Comparison of ENCODE assay signal across 31 cellular contexts in the genomic region with DNA sequence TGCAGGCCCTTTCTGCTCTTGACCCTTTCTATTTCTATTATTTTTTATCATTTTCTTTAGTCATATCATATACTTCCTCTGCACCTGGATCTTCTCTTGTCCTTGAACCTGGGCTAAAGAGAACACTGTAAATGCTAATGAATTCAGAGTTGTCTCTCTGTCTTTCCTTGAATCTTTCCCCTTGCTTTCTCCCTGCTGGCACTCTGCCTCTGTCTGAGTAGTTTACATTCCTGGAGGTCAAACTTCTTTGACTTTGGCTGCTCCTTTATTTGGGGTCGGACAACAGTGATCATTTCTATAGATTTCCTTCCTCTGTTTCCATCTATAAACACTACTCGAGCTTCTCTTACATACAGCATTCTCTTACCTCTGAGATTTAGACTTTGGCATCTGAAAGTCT. TPM values are rescaled to one million over a fixed set of nuclear protein-coding genes. Genes with fewer than 3 reads are reported as not detected.
"Had no signal": no experiment of that assay in that cellular context is flagged by ENCODE, and none has a peak within 500 bp of the region (broad histone marks: within the 10 kb centered on the region; RNA-seq: fewer than 3 reads in every experiment).

No MANE protein-coding gene starts in this region.

- H3K36me3 ChIP-seq: SJSA1 had no signal

- H3K27ac ChIP-seq: body of pancreas, SJSA1 had no signal

- H3K4me1 ChIP-seq: body of pancreas, SJSA1 had no signal

- H3K36me3 Mint-ChIP-seq: activated naive CD4-positive, alpha-beta T cell treated with anti-CD3 and anti-CD28 coated beads, Interleukin-2, amount 50 U/mL, for 24 hours had no signal

- DNase-seq: activated CD4-positive, alpha-beta T cell treated with anti-CD3 and anti-CD28 coated beads for 48 hours; activated CD4-positive, alpha-beta T cell treated with anti-CD3 and anti-CD28 coated beads, Interleukin-2, amount 50 U/mL, for 4 hours; activated CD4-positive, CD25-positive, alpha-beta regulatory T cell treated with anti-CD3 and anti-CD28 coated beads, Interleukin-2, amount 50 U/mL, for 72 hours; activated CD8-positive, alpha-beta memory T cell treated with anti-CD3 and anti-CD28 coated beads, Interleukin-2, amount 50 U/mL, for 48 hours; activated CD8-positive, alpha-beta T cell treated with anti-CD3 and anti-CD28 coated beads, Interleukin-2, amount 10 ng/mL, durations not matched to agents 7 days and 5 days; activated effector memory CD4-positive, alpha-beta T cell treated with Interleukin-2 at 50 U/mL for 16 hours; activated naive CD4-positive, alpha-beta T cell; activated T-cell treated with anti-CD3 and anti-CD28 coated beads, Interleukin-2, amount 50 U/mL, for 24 hours; aorta; body of pancreas; central memory CD4-positive, alpha-beta T cell; Kasumi-1; KBM-7; NCI-H1048; NCI-H146; NCI-H187 treated with DMSO at 0.1 percent for 48 hours; NCI-H2081 treated with DMSO at 0.1 percent for 48 hours; NCI-H2171; NCI-H2227 treated with DMSO at 0.1 percent for 48 hours; NCI-H446 treated with DMSO at 0.1 percent for 48 hours; NCI-H526; PC-3; SHP77; SW 1271 had no signal

- H3K4me3 ChIP-seq: body of pancreas, SJSA1 had no signal

- ATAC-seq: activated CD8-positive, alpha-beta T cell treated with anti-CD3 and anti-CD28 coated beads, Interleukin-2, amount 10 ng/mL, durations not matched to agents 7 days and 5 days; body of pancreas; PC-3; SK-N-SH treated with all-trans-retinoic acid at 6 μM for 48 hours had no signal

- H3K27me3 Mint-ChIP-seq: activated naive CD4-positive, alpha-beta T cell treated with anti-CD3 and anti-CD28 coated beads, Interleukin-2, amount 50 U/mL, for 24 hours; activated T-cell treated with anti-CD3 and anti-CD28 coated beads, Interleukin-2, amount 50 U/mL, for 24 hours had no signal

- H3K27ac Mint-ChIP-seq: activated CD8-positive, alpha-beta T cell treated with anti-CD3 and anti-CD28 coated beads, Interleukin-2, amount 10 ng/mL, durations not matched to agents 7 days and 5 days; activated naive CD4-positive, alpha-beta T cell treated with anti-CD3 and anti-CD28 coated beads, Interleukin-2, amount 50 U/mL, for 24 hours; activated T-cell treated with anti-CD3 and anti-CD28 coated beads, Interleukin-2, amount 50 U/mL, for 24 hours; activated T-helper 1 cell treated with anti-CD3 and anti-CD28 coated beads, Interleukin-12 subunit alpha, Interleukin-12 subunit beta, Interleukin-2, Interleukin-4 antibody, amounts not matched to agents 30 ng/mL and 10 ng/mL and 1 ng/mL, durations not matched to agents 14 hours and 24 hours and 36 hours; T-helper 2 cell treated with Interferon-gamma antibody and Interleukin-4, amounts not matched to agents 5 μg/mL and 100 μg/mL, for 36 hours had no signal

- H3K27me3 ChIP-seq: body of pancreas, SJSA1 had no signal

- H3K4me1 Mint-ChIP-seq: activated naive CD4-positive, alpha-beta T cell treated with anti-CD3 and anti-CD28 coated beads, Interleukin-2, amount 50 U/mL, for 24 hours had no signal

- H3K9me3 ChIP-seq: body of pancreas, SJSA1 had no signal

- H3K4me3 Mint-ChIP-seq: activated CD8-positive, alpha-beta T cell treated with anti-CD3 and anti-CD28 coated beads, Interleukin-2, amount 10 ng/mL, durations not matched to agents 7 days and 5 days; activated naive CD4-positive, alpha-beta T cell treated with anti-CD3 and anti-CD28 coated beads, Interleukin-2, amount 50 U/mL, for 24 hours; activated T-cell treated with anti-CD3 and anti-CD28 coated beads, Interleukin-2, amount 50 U/mL, for 24 hours; activated T-helper 1 cell treated with anti-CD3 and anti-CD28 coated beads, Interleukin-12 subunit alpha, Interleukin-12 subunit beta, Interleukin-2, Interleukin-4 antibody, amounts not matched to agents 30 ng/mL and 10 ng/mL and 1 ng/mL, durations not matched to agents 14 hours and 24 hours and 36 hours; T-helper 2 cell treated with Interferon-gamma antibody and Interleukin-4, amounts not matched to agents 5 μg/mL and 100 μg/mL, for 36 hours had no signal

RNA-seq across cellular contexts. Expression of a gene that starts 47.1 kb away (rescaled TPM):
- total RNA-seq: activated CD8-positive, alpha-beta T cell treated with anti-CD3 and anti-CD28 coated beads, Interleukin-2, amount 10 ng/mL, durations not matched to agents 7 days and 5 days; activated T-helper 1 cell treated with anti-CD3 and anti-CD28 coated beads, Interleukin-12 subunit alpha, Interleukin-12 subunit beta, Interleukin-2, Interleukin-4 antibody, amounts not matched to agents 30 ng/mL and 10 ng/mL and 1 ng/mL, durations not matched to agents 14 hours and 24 hours and 36 hours; aorta; body of pancreas; bronchial epithelial cell; PC-3; SJSA1; T-helper 1 cell treated with Interleukin-12 subunit alpha and Interleukin-12 subunit beta and Interleukin-4 antibody, amounts not matched to agents 30 ng/mL and 1 ng/mL, for 36 hours had no signal
- polyA plus RNA-seq: aorta had no signal
